18 cellular contexts compared by ENCODE assay signal in the genomic region with DNA sequence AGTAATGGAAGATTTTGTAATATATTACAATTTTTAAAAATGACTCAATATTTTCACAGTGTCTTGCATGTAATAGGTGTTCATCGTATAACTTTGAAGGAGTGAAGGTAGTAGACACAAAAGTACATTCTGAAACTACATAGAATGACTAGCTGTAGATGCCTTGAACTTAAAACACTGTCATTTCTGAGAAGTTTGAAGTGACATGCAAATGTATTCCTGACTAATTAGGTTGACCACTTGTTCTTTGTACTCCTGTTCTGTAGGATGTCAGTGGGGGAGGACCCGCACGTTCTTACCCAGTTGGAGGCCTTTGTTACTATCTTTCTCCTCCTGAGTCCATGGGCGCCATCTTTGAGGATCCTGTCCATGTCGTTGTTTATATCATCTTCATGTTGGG. TPM values are rescaled to one million over a fixed set of nuclear protein-coding genes. Genes with fewer than 3 reads are reported as not detected.
DNase-seq lines count a peak whose midpoint lies in the region; ATAC-seq, FAIRE-seq and TF ChIP-seq lines count a peak whose summit lies in the region.
"Had no signal": no experiment of that assay in that cellular context is flagged by ENCODE, and none has a peak within 500 bp of the region (broad histone marks: within the 10 kb centered on the region; RNA-seq: fewer than 3 reads in every experiment).

No MANE protein-coding gene starts in this region.

- H3K9ac ChIP-seq in H1 (replicated peaks in 1 of 4; ENCODE audit: extremely low read depth in 1 of 4, low read depth in 3 of 4, low read length in 3 of 4): no peak overlapping the region

- TF ChIP-seq EP300 in H1 (IDR thresholded peaks at IDR 0.05; ENCODE audit: borderline replicate concordance in 1 of 2, low read depth in 2 of 2, low read length in 2 of 2): no peak

- H2AFZ ChIP-seq in H1 (ENCODE audit: low read length): no peak overlapping the region

- H3K18ac ChIP-seq in H1 (ENCODE audit: extremely low read depth, low read length): no peak overlapping the region

- no peak overlapping the region for H3K23ac ChIP-seq in H1 (ENCODE audit: insufficient read length)

- no peak overlapping the region for H3K27ac ChIP-seq in H1 (ENCODE audit: low read depth, low read length)

- TF ChIP-seq RAD21 in H1 (IDR thresholded peaks at IDR 0.05 in 1 of 2, conservative IDR thresholded peaks at IDR 0.05 in 1 of 2; ENCODE audit: low read depth in 2 of 2, low read length in 2 of 2): no peak

- no peaks in the 10 kb centered on the region for H3K9me3 Mint-ChIP-seq in activated CD8-positive, alpha-beta memory T cell treated with anti-CD3 and anti-CD28 coated beads, Interleukin-2, amount 10 ng/mL, durations not matched to agents 7 days and 5 days (ENCODE audit: low read depth)
- H3K9me3 Mint-ChIP-seq in activated naive CD4-positive, alpha-beta T cell treated with anti-CD3 and anti-CD28 coated beads for 36 hours: no peaks in the 10 kb centered on the region
- no peaks in the 10 kb centered on the region for H3K9me3 Mint-ChIP-seq in activated naive CD4-positive, alpha-beta T cell treated with anti-CD3 and anti-CD28 coated beads, Interleukin-2, amount 10 ng/mL, durations not matched to agents 7 days and 5 days
- no peaks in the 10 kb centered on the region for H3K9me3 Mint-ChIP-seq in activated T-helper 17 cell treated with anti-CD3 and anti-CD28 coated beads, Interleukin-2, amount 50 U/mL, for 72 hours
- H3K9me3 Mint-ChIP-seq: CD4-positive, alpha-beta memory T cell had no signal

- H3K4me1 Mint-ChIP-seq in activated CD8-positive, alpha-beta memory T cell treated with anti-CD3 and anti-CD28 coated beads, Interleukin-2, amount 10 ng/mL, durations not matched to agents 7 days and 5 days: no peaks in the 10 kb centered on the region
- H3K4me1 Mint-ChIP-seq in activated naive CD4-positive, alpha-beta T cell treated with anti-CD3 and anti-CD28 coated beads for 36 hours (ENCODE audit: low read depth): peaks cover 5% of the 10 kb centered on the region
- no peaks in the 10 kb centered on the region for H3K4me1 Mint-ChIP-seq in activated naive CD4-positive, alpha-beta T cell treated with anti-CD3 and anti-CD28 coated beads, Interleukin-2, amount 10 ng/mL, durations not matched to agents 7 days and 5 days
- peaks cover 4% of the 10 kb centered on the region for H3K4me1 Mint-ChIP-seq in activated T-helper 17 cell treated with anti-CD3 and anti-CD28 coated beads, Interleukin-2, amount 50 U/mL, for 72 hours

- H3K36me3 ChIP-seq in H1 (ENCODE audit: control insufficient read depth in 2 of 4, insufficient read depth in 4 of 4, low read length in 3 of 4): peaks cover 0 to 32% (median 3%) of the 10 kb centered on the region in 4 experiments; a peak in 3 of 8 replicates

- no peak overlapping the region for H4K8ac ChIP-seq in H1 (ENCODE audit: extremely low read depth, insufficient read depth, low read length)

- no peak for ATAC-seq in activated CD8-positive, alpha-beta memory T cell treated with anti-CD3 and anti-CD28 coated beads, Interleukin-2, amount 10 ng/mL, durations not matched to agents 7 days and 5 days
- ATAC-seq in activated T-helper 17 cell treated with anti-CD3 and anti-CD28 coated beads, Interleukin-2, amount 50 U/mL, for 72 hours (replicated peaks): peak; percentile 74
- ATAC-seq in omental fat pad (ENCODE audit: low FRiP score): no peak

- no peak overlapping the region for H2AK5ac ChIP-seq in H1 (ENCODE audit: low read depth, low read length)

- H3K4me1 ChIP-seq in H1 (replicated peaks in 1 of 4; ENCODE audit: control insufficient read depth in 3 of 4, insufficient read depth in 4 of 4, low read length in 3 of 4): no peaks in the 10 kb centered on the region

- H3K4me3 Mint-ChIP-seq in activated CD8-positive, alpha-beta memory T cell treated with anti-CD3 and anti-CD28 coated beads, Interleukin-2, amount 10 ng/mL, durations not matched to agents 7 days and 5 days: no peak overlapping the region
- no peak overlapping the region for H3K4me3 Mint-ChIP-seq in activated naive CD4-positive, alpha-beta T cell treated with anti-CD3 and anti-CD28 coated beads for 36 hours
- H3K4me3 Mint-ChIP-seq in activated naive CD4-positive, alpha-beta T cell treated with anti-CD3 and anti-CD28 coated beads, Interleukin-2, amount 10 ng/mL, durations not matched to agents 7 days and 5 days: no peak overlapping the region
- H3K4me3 Mint-ChIP-seq in activated T-helper 17 cell treated with anti-CD3 and anti-CD28 coated beads, Interleukin-2, amount 50 U/mL, for 72 hours: no peak overlapping the region
- H3K4me3 Mint-ChIP-seq: CD4-positive, alpha-beta memory T cell had no signal

- no peak overlapping the region for H3K56ac ChIP-seq in H1 (replicated peaks; ENCODE audit: insufficient read length, low read depth, low read length)

- no peak overlapping the region for H2BK15ac ChIP-seq in H1 (ENCODE audit: low read length)

- H4K20me1 ChIP-seq in H1 (replicated peaks in 1 of 2; ENCODE audit: control insufficient read depth in 1 of 2, insufficient read depth in 2 of 2, low read length in 2 of 2): no peaks in the 10 kb centered on the region

- no peak for TF ChIP-seq POLR2A in H1 (IDR thresholded peaks at IDR 0.05; ENCODE audit: control extremely low read depth in 1 of 2, low read depth in 2 of 2, low read length in 2 of 2)

- CTCF ChIA-PET in activated CD8-positive, alpha-beta memory T cell treated with anti-CD3 and anti-CD28 coated beads, Interleukin-2, amount 10 ng/mL, durations not matched to agents 7 days and 5 days (lab: Charles Lee): interaction anchor here (0.5 kb wide), 1 partner anchor 13 kb away, joined by 3 read pairs; no protein-coding TSS in a partner anchor
- CTCF ChIA-PET in activated naive CD4-positive, alpha-beta T cell treated with anti-CD3 and anti-CD28 coated beads for 36 hours (lab: Charles Lee): interaction anchor here (0.6 kb wide), 1 partner anchor 329 kb away, joined by 3 read pairs; no protein-coding TSS in a partner anchor
- CTCF ChIA-PET in activated naive CD4-positive, alpha-beta T cell treated with anti-CD3 and anti-CD28 coated beads, Interleukin-2, amount 10 ng/mL, durations not matched to agents 7 days and 5 days (lab: Charles Lee): no interaction called here
- CTCF ChIA-PET in H1 (lab: Charles Lee; ENCODE audit: partially characterized antibody): no interaction called here

- H2BK20ac ChIP-seq in H1 (ENCODE audit: low read length): no peak overlapping the region

- H3K79me2 ChIP-seq in H1 (ENCODE audit: control insufficient read depth in 1 of 2, insufficient read depth in 2 of 2, low read length in 2 of 2): no peaks in the 10 kb centered on the region

- H3K36me3 Mint-ChIP-seq in activated CD8-positive, alpha-beta memory T cell treated with anti-CD3 and anti-CD28 coated beads, Interleukin-2, amount 10 ng/mL, durations not matched to agents 7 days and 5 days: peaks cover 38% of the 10 kb centered on the region
- peaks cover 20% of the 10 kb centered on the region for H3K36me3 Mint-ChIP-seq in activated naive CD4-positive, alpha-beta T cell treated with anti-CD3 and anti-CD28 coated beads for 36 hours (ENCODE audit: low read depth)
- peaks cover 27% of the 10 kb centered on the region for H3K36me3 Mint-ChIP-seq in activated naive CD4-positive, alpha-beta T cell treated with anti-CD3 and anti-CD28 coated beads, Interleukin-2, amount 10 ng/mL, durations not matched to agents 7 days and 5 days
- H3K36me3 Mint-ChIP-seq in activated T-helper 17 cell treated with anti-CD3 and anti-CD28 coated beads, Interleukin-2, amount 50 U/mL, for 72 hours (ENCODE audit: low read depth): peaks cover 95% of the 10 kb centered on the region

- no peak overlapping the region for H3K4me3 ChIP-seq in H1 (ENCODE audit: extremely low read depth in 1 of 4, insufficient read depth in 2 of 4, low read depth in 3 of 4, low read length in 4 of 4)

- H3K4me2 ChIP-seq in H1 (ENCODE audit: insufficient read depth in 1 of 2, low read depth in 2 of 2, low read length in 2 of 2): no peak overlapping the region

- H2BK120ac ChIP-seq in H1 (replicated peaks; ENCODE audit: low read depth, low read length): no peak overlapping the region

- H3K14ac ChIP-seq in H1 (ENCODE audit: insufficient read length): no peak overlapping the region

- TF ChIP-seq CTCF in H1 (IDR thresholded peaks at IDR 0.05; ENCODE audit: control extremely low read depth in 1 of 3, insufficient read depth in 1 of 3, low read depth in 1 of 3, low read length in 3 of 3) (no peak), omental fat pad (IDR thresholded peaks at IDR 0.05) (no peak)

- H2BK5ac ChIP-seq in H1 (ENCODE audit: low read depth, low read length): no peak overlapping the region

- no peaks in the 10 kb centered on the region for H3K23me2 ChIP-seq in H1 (ENCODE audit: low read depth, low read length)

- no peak overlapping the region for H2BK12ac ChIP-seq in H1 (ENCODE audit: low read depth, low read length)

- no peaks in the 10 kb centered on the region for H3K27me3 Mint-ChIP-seq in activated CD8-positive, alpha-beta memory T cell treated with anti-CD3 and anti-CD28 coated beads, Interleukin-2, amount 10 ng/mL, durations not matched to agents 7 days and 5 days
- no peaks in the 10 kb centered on the region for H3K27me3 Mint-ChIP-seq in activated naive CD4-positive, alpha-beta T cell treated with anti-CD3 and anti-CD28 coated beads for 36 hours (ENCODE audit: low read depth)
- no peaks in the 10 kb centered on the region for H3K27me3 Mint-ChIP-seq in activated naive CD4-positive, alpha-beta T cell treated with anti-CD3 and anti-CD28 coated beads, Interleukin-2, amount 10 ng/mL, durations not matched to agents 7 days and 5 days
- H3K27me3 Mint-ChIP-seq in activated T-helper 17 cell treated with anti-CD3 and anti-CD28 coated beads, Interleukin-2, amount 50 U/mL, for 72 hours: no peaks in the 10 kb centered on the region
- H3K27me3 Mint-ChIP-seq: CD4-positive, alpha-beta memory T cell had no signal

- no peaks in the 10 kb centered on the region for H3K27me3 ChIP-seq in H1 (replicated peaks in 1 of 4; ENCODE audit: control insufficient read depth in 3 of 4, extremely low read depth in 1 of 4, insufficient read depth in 3 of 4, low read length in 3 of 4)

- 83% methylated on average over 5 of the region's 5 CpGs; no CpG with 5 or more reads in 1 of the 2 experiments for WGBS in H1 (ENCODE audit: extremely low coverage in 1 of 2, insufficient coverage in 1 of 2, insufficient read length in 1 of 2, insufficient replicate concordance in 2 of 2, low coverage in 1 of 2, low lambda C conversion rate in 2 of 2, missing lambda C conversion rate in 1 of 2), 2 experiments

- H4K5ac ChIP-seq in H1 (ENCODE audit: insufficient read length, low read depth, low read length): no peak overlapping the region

- no peak for FAIRE-seq in H1 (lab: Jason Lieb, UNC)
- FAIRE-seq: GM12892 had no signal

- H3K27ac Mint-ChIP-seq in activated CD8-positive, alpha-beta memory T cell treated with anti-CD3 and anti-CD28 coated beads, Interleukin-2, amount 10 ng/mL, durations not matched to agents 7 days and 5 days: no peak overlapping the region
- H3K27ac Mint-ChIP-seq in activated naive CD4-positive, alpha-beta T cell treated with anti-CD3 and anti-CD28 coated beads for 36 hours: peak overlapping the region; percentile 65
- no peak overlapping the region for H3K27ac Mint-ChIP-seq in activated naive CD4-positive, alpha-beta T cell treated with anti-CD3 and anti-CD28 coated beads, Interleukin-2, amount 10 ng/mL, durations not matched to agents 7 days and 5 days
- no peak overlapping the region for H3K27ac Mint-ChIP-seq in activated T-helper 17 cell treated with anti-CD3 and anti-CD28 coated beads, Interleukin-2, amount 50 U/mL, for 72 hours

- H3K4ac ChIP-seq in H1 (replicated peaks; ENCODE audit: insufficient read length, low read depth, low read length): no peak overlapping the region

- H3K9me3 ChIP-seq in H1 (ENCODE audit: insufficient read depth in 2 of 2, low read depth in 1 of 2, low read length in 1 of 2): no peaks in the 10 kb centered on the region

- peak; percentile 36 for DNase-seq in activated CD8-positive, alpha-beta memory T cell treated with anti-CD3 and anti-CD28 coated beads, Interleukin-2, amount 10 ng/mL, durations not matched to agents 7 days and 5 days
- no peak for DNase-seq in activated CD8-positive, alpha-beta memory T cell treated with anti-CD3 and anti-CD28 coated beads for 24 hours
- peak; percentile 13 for DNase-seq in activated naive CD4-positive, alpha-beta T cell treated with anti-CD3 and anti-CD28 coated beads for 36 hours
- no peak for DNase-seq in activated naive CD4-positive, alpha-beta T cell treated with anti-CD3 and anti-CD28 coated beads, Interleukin-2, amount 10 ng/mL, durations not matched to agents 7 days and 5 days
- DNase-seq in H1 (ENCODE audit: low read depth in 1 of 2, low spot score in 2 of 2): no peak
- no peak for DNase-seq in omental fat pad (ENCODE audit: low spot score)
- no peak for DNase-seq in HT-29 (ENCODE audit: low spot score)
- DNase-seq: C1 segment of cervical spinal cord; Calu3; CD4-positive, alpha-beta memory T cell; COR-L47; DMS53; DND-41; GOT3; H7; HCEC 1CT had no signal

- intact Hi-C loops in activated naive CD4-positive, alpha-beta T cell treated with anti-CD3 and anti-CD28 coated beads for 36 hours (cut with micrococcal nuclease): no loop called here

- POLR2A ChIA-PET in H1 (lab: Charles Lee; ENCODE audit: partially characterized antibody): interaction anchor here (2.4 kb wide), 1 partner anchor 19 kb away, joined by 8 read pairs; no protein-coding TSS in a partner anchor

- H3K79me1 ChIP-seq in H1 (ENCODE audit: low read depth, low read length): no peaks in the 10 kb centered on the region

- no peak overlapping the region for H4K91ac ChIP-seq in H1 (replicated peaks; ENCODE audit: insufficient read length, low read length)

RNA-seq across cellular contexts. Expression of a gene that starts 31.2 kb away (rescaled TPM):
- 10 to 100 TPM; 13.9 to 16.1 TPM for total RNA-seq in activated CD8-positive, alpha-beta memory T cell treated with anti-CD3 and anti-CD28 coated beads, Interleukin-2, amount 10 ng/mL, durations not matched to agents 7 days and 5 days
- total RNA-seq in activated naive CD4-positive, alpha-beta T cell treated with anti-CD3 and anti-CD28 coated beads for 36 hours: 10 to 100 TPM; 18.2 to 20.0 TPM
- 10 to 100 TPM; 16.0 to 22.3 TPM for total RNA-seq in activated T-helper 17 cell treated with anti-CD3 and anti-CD28 coated beads, Interleukin-2, amount 50 U/mL, for 72 hours
- 14.5 and 18.2 TPM in 2 replicates for total RNA-seq in H1 (2021; fragmentation: NEBNext Ultra II Directional; extraction: Animal tissue kit (Norgen Biotek cat#: 25700))
- polyA plus RNA-seq in H1 (2011; rRNA removed): 13.7 and 19.2 TPM in 2 replicates
- 19.2 TPM for polyA plus RNA-seq in H1 (2011; cell fraction: cytosol; rRNA removed)
- polyA plus RNA-seq in H1 (2011; cell fraction: nucleus; rRNA removed): 12.2 TPM
- polyA plus RNA-seq in H1 (2012, experiment 1 of 2): 12.6 to 16.6 TPM (median 15.0 TPM) in 4 replicates
- polyA plus RNA-seq in H1 (2012, experiment 2 of 2): 16.3 TPM
- 22.7 TPM for polyA plus RNA-seq in H1 (2013, experiment 1 of 2)
- polyA plus RNA-seq in H1 (2013, experiment 2 of 2): 27.8 TPM
- polyA minus RNA-seq in H1 (2011; rRNA and poly(A)+ RNA removed): 15.7 and 25.8 TPM in 2 replicates
- 8.3 TPM for polyA minus RNA-seq in H1 (2011; cell fraction: cytosol; rRNA and poly(A)+ RNA removed)
- polyA minus RNA-seq in H1 (2011; cell fraction: nucleus; rRNA and poly(A)+ RNA removed): 24.3 TPM
- 10 to 100 TPM in 1 of 4 donors, 1 to 10 TPM in 3; 4.5 to 12.9 (median 5.9) TPM for total RNA-seq in omental fat pad
- 2.2 and 6.3 TPM in 2 replicates for total RNA-seq in HT-29 (2014; rRNA removed; shearing (Covaris generic))

RNA-seq across cellular contexts. Expression of a gene that starts 35.0 kb away (rescaled TPM):
- total RNA-seq in activated CD8-positive, alpha-beta memory T cell treated with anti-CD3 and anti-CD28 coated beads, Interleukin-2, amount 10 ng/mL, durations not matched to agents 7 days and 5 days: 100 to 1,000 TPM; 107 to 125 TPM
- 100 to 1,000 TPM in 1 of 2 experiments, 10 to 100 TPM in 1; 97.1 to 100 TPM for total RNA-seq in activated naive CD4-positive, alpha-beta T cell treated with anti-CD3 and anti-CD28 coated beads for 36 hours
- total RNA-seq in activated T-helper 17 cell treated with anti-CD3 and anti-CD28 coated beads, Interleukin-2, amount 50 U/mL, for 72 hours: 100 to 1,000 TPM in 1 of 2 donors, 10 to 100 TPM in 1; 99.1 to 139 TPM
- total RNA-seq in H1 (2021; fragmentation: NEBNext Ultra II Directional; extraction: Animal tissue kit (Norgen Biotek cat#: 25700)): 127 and 134 TPM in 2 replicates
- 84.0 and 130 TPM in 2 replicates for polyA plus RNA-seq in H1 (2011; rRNA removed)
- 126 TPM for polyA plus RNA-seq in H1 (2011; cell fraction: cytosol; rRNA removed)
- 51.3 TPM for polyA plus RNA-seq in H1 (2011; cell fraction: nucleus; rRNA removed)
- polyA plus RNA-seq in H1 (2012, experiment 1 of 2): 140 to 153 TPM (median 147 TPM) in 4 replicates
- 33.2 TPM for polyA plus RNA-seq in H1 (2012, experiment 2 of 2)
- 80.6 TPM for polyA plus RNA-seq in H1 (2013, experiment 1 of 2)
- polyA plus RNA-seq in H1 (2013, experiment 2 of 2): 81.6 TPM
- 63.8 and 80.4 TPM in 2 replicates for polyA minus RNA-seq in H1 (2011; rRNA and poly(A)+ RNA removed)
- 47.6 TPM for polyA minus RNA-seq in H1 (2011; cell fraction: cytosol; rRNA and poly(A)+ RNA removed)
- polyA minus RNA-seq in H1 (2011; cell fraction: nucleus; rRNA and poly(A)+ RNA removed): 45.7 TPM
- total RNA-seq in omental fat pad: 10 to 100 TPM; 33.6 to 54.8 (median 45.2) TPM
- 40.7 and 56.7 TPM in 2 replicates for total RNA-seq in HT-29 (2014; rRNA removed; shearing (Covaris generic))

RNA-seq across cellular contexts. Expression of a gene that starts 35.3 kb away (rescaled TPM):
- total RNA-seq in activated CD8-positive, alpha-beta memory T cell treated with anti-CD3 and anti-CD28 coated beads, Interleukin-2, amount 10 ng/mL, durations not matched to agents 7 days and 5 days: 100 to 1,000 TPM in 1 of 2 experiments, 10 to 100 TPM in 1; 95.2 to 130 TPM
- 100 to 1,000 TPM; 108 to 117 TPM for total RNA-seq in activated naive CD4-positive, alpha-beta T cell treated with anti-CD3 and anti-CD28 coated beads for 36 hours
- 100 to 1,000 TPM in 1 of 2 donors, 10 to 100 TPM in 1; 93.8 to 202 TPM for total RNA-seq in activated T-helper 17 cell treated with anti-CD3 and anti-CD28 coated beads, Interleukin-2, amount 50 U/mL, for 72 hours
- total RNA-seq in H1 (2021; fragmentation: NEBNext Ultra II Directional; extraction: Animal tissue kit (Norgen Biotek cat#: 25700)): 185 and 202 TPM in 2 replicates
- 68.3 and 115 TPM in 2 replicates for polyA plus RNA-seq in H1 (2011; rRNA removed)
- polyA plus RNA-seq in H1 (2011; cell fraction: cytosol; rRNA removed): 149 TPM
- polyA plus RNA-seq in H1 (2011; cell fraction: nucleus; rRNA removed): 115 TPM
- polyA plus RNA-seq in H1 (2012, experiment 1 of 2): 195 to 288 TPM (median 218 TPM) in 4 replicates
- 40.8 TPM for polyA plus RNA-seq in H1 (2012, experiment 2 of 2)
- 183 TPM for polyA plus RNA-seq in H1 (2013, experiment 1 of 2)
- polyA plus RNA-seq in H1 (2013, experiment 2 of 2): 195 TPM
- polyA minus RNA-seq in H1 (2011; rRNA and poly(A)+ RNA removed): 338 and 397 TPM in 2 replicates
- polyA minus RNA-seq in H1 (2011; cell fraction: cytosol; rRNA and poly(A)+ RNA removed): 143 TPM
- 119 TPM for polyA minus RNA-seq in H1 (2011; cell fraction: nucleus; rRNA and poly(A)+ RNA removed)
- total RNA-seq in omental fat pad: 100 to 1,000 TPM in 1 of 4 donors, 10 to 100 TPM in 3; 54.4 to 111 (median 64.2) TPM
- total RNA-seq in HT-29 (2014; rRNA removed; shearing (Covaris generic)): 116 and 121 TPM in 2 replicates

Comparison
In these comparisons a context has a peak if more than half of its experiments do, and no peak if none do; other contexts are left out.
1. DNase-seq: peak in activated CD8-positive, alpha-beta memory T cell treated with anti-CD3 and anti-CD28 coated beads, Interleukin-2, amount 10 ng/mL, durations not matched to agents 7 days and 5 days (single experiment) and activated naive CD4-positive, alpha-beta T cell treated with anti-CD3 and anti-CD28 coated beads for 36 hours (single experiment); none in activated CD8-positive, alpha-beta memory T cell treated with anti-CD3 and anti-CD28 coated beads for 24 hours (single experiment), activated naive CD4-positive, alpha-beta T cell treated with anti-CD3 and anti-CD28 coated beads, Interleukin-2, amount 10 ng/mL, durations not matched to agents 7 days and 5 days (single experiment), H1 (0 of 2), omental fat pad (single experiment) and HT-29 (single experiment).
2. CTCF ChIA-PET loops: an anchor here in activated CD8-positive, alpha-beta memory T cell treated with anti-CD3 and anti-CD28 coated beads, Interleukin-2, amount 10 ng/mL, durations not matched to agents 7 days and 5 days (0.5 kb wide) and activated naive CD4-positive, alpha-beta T cell treated with anti-CD3 and anti-CD28 coated beads for 36 hours (0.6 kb wide); none called in activated naive CD4-positive, alpha-beta T cell treated with anti-CD3 and anti-CD28 coated beads, Interleukin-2, amount 10 ng/mL, durations not matched to agents 7 days and 5 days and H1.